ENCODE assay signal across 1 cellular context in genomic region chr16:26273607-26274006, GRCh38.
TF ChIP-seq lines count a peak whose summit lies in the region.

No MANE protein-coding gene starts in this region.

TF ChIP-seq in HepG2, 621 proteins besides CTCF, POLR2A, EP300 and RAD21 (continued from another document):
- TF ChIP-seq ZNF280D (CRISPR knock-in tag; IDR thresholded peaks at IDR 0.05) (no peak), FOXK2 (IDR thresholded peaks at IDR 0.05) (peak; percentile 42; the same call in 1 of the 2 replicates), ZUFSP (CRISPR knock-in tag; IDR thresholded peaks at IDR 0.05; ENCODE audit: borderline replicate concordance) (no peak), ZNF282 (IDR thresholded peaks at IDR 0.05; ENCODE audit: partially characterized antibody) (peak; percentile 46)
TF ChIP-seq in HepG2: peak in this region for 4.
